Comparison of ENCODE assay signal across 8 cellular contexts in genomic region chr3:157447026-157447694, GRCh38. TPM values are rescaled to one million over a fixed set of nuclear protein-coding genes. Genes with fewer than 3 reads are reported as not detected.
DNase-seq lines count a peak whose midpoint lies in the region; TF ChIP-seq lines count a peak whose summit lies in the region.

No MANE protein-coding gene starts in this region.

- H3K9me3 ChIP-seq in vagina = no peaks in the 10 kb centered on the region
- H3K9me3 ChIP-seq in neuronal stem cell (replicated peaks in 1 of 2; ENCODE audit: control insufficient read depth in 2 of 2, insufficient read depth in 1 of 2, low read depth in 1 of 2, low read length in 2 of 2) = peaks cover 0 to 39% of the 10 kb centered on the region in 2 donors

- H3K4me3 ChIP-seq in WI38 (ENCODE audit: low read depth, low read length) (no peak overlapping the region), vagina (no peak overlapping the region), neuronal stem cell (ENCODE audit: low read length in 2 of 2) (no peak overlapping the region)

- no peak overlapping the region for H2BK15ac ChIP-seq in neuronal stem cell (ENCODE audit: low read length)

- H3K4me2 ChIP-seq in neuronal stem cell (ENCODE audit: insufficient read depth, low read length, poor library complexity, severe bottlenecking) = no peak overlapping the region

- H3K79me1 ChIP-seq in neuronal stem cell (ENCODE audit: low read depth, low read length) = no peaks in the 10 kb centered on the region

- no peak for TF ChIP-seq EP300 in Ishikawa (IDR thresholded peaks at IDR 0.05; ENCODE audit: borderline replicate concordance)

- intact Hi-C loops in vagina (cut with DNase I) = no loop called here

- H3K9ac ChIP-seq in neuronal stem cell (ENCODE audit: low read depth, low read length, poor library complexity) = no peak overlapping the region

- H2BK12ac ChIP-seq in neuronal stem cell (ENCODE audit: low read length) = no peak overlapping the region

- no peak overlapping the region for H3K14ac ChIP-seq in neuronal stem cell (ENCODE audit: low read length)

- no CpG with 5 or more reads among the region's 3 CpGs for WGBS in neuronal stem cell (ENCODE audit: extremely low coverage in 2 of 2, insufficient read length in 2 of 2, insufficient replicate concordance in 1 of 2), 2 donors

- TF ChIP-seq POLR2A in vagina (IDR thresholded peaks at IDR 0.05) = no peak

- H3K4ac ChIP-seq in neuronal stem cell (ENCODE audit: low read length) = no peak overlapping the region

- H2BK5ac ChIP-seq in neuronal stem cell (ENCODE audit: low read length) = no peak overlapping the region

- no peak overlapping the region for H2AFZ ChIP-seq in neuronal stem cell (ENCODE audit: low read length)

- DNase-seq in Ammon's horn (ENCODE audit: low spot score) (peak; percentile 57), left kidney (ENCODE audit: low read depth, low spot score) (peak; percentile 55), vagina (ENCODE audit: extremely low spot score in 2 of 2) (no peak), NCI-H2227 (lab: John Stamatoyannopoulos, UW; ENCODE audit: unreplicated experiment) (no peak), neuronal stem cell (ENCODE audit: low spot score) (no peak)
- DNase-seq in stimulated activated naive CD4-positive, alpha-beta T cell (lab: John Stamatoyannopoulos, UW) = no peak

- no peak overlapping the region for H2BK120ac ChIP-seq in neuronal stem cell (ENCODE audit: low read depth, low read length)

- H3K23ac ChIP-seq in neuronal stem cell (ENCODE audit: low read depth, low read length, poor library complexity) = no peak overlapping the region

- no peaks in the 10 kb centered on the region for H3K4me1 ChIP-seq in vagina
- peaks cover 5 to 9% of the 10 kb centered on the region in 2 donors for H3K4me1 ChIP-seq in neuronal stem cell (ENCODE audit: control insufficient read depth in 2 of 2, insufficient read depth in 1 of 2, low read depth in 1 of 2, low read length in 2 of 2)

- H2AK5ac ChIP-seq in neuronal stem cell (ENCODE audit: low read depth, low read length) = no peak overlapping the region

- TF ChIP-seq RAD21 in Ishikawa (IDR thresholded peaks at IDR 0.05; ENCODE audit: low read depth) = peak; percentile 43

- no peak overlapping the region for H4K8ac ChIP-seq in neuronal stem cell (ENCODE audit: low read depth, low read length)

- H4K91ac ChIP-seq in neuronal stem cell (ENCODE audit: low read depth, low read length, poor library complexity) = no peak overlapping the region

- TF ChIP-seq CTCF in WI38 (IDR thresholded peaks at IDR 0.05; ENCODE audit: low read depth, low read length) (peak; percentile 72), vagina (IDR thresholded peaks at IDR 0.05) (peak in 1 of 3 experiments; percentile 22)

- H3K18ac ChIP-seq in neuronal stem cell (ENCODE audit: low read length) = no peak overlapping the region

- H3K27me3 ChIP-seq in vagina = no peaks in the 10 kb centered on the region
- H3K27me3 ChIP-seq in neuronal stem cell (ENCODE audit: control insufficient read depth in 3 of 3, insufficient read depth in 3 of 3, low read depth in 1 of 3, low read length in 3 of 3) = no peaks in the 10 kb centered on the region

- no peak overlapping the region for H3K27ac ChIP-seq in vagina
- H3K27ac ChIP-seq in neuronal stem cell (replicated peaks; ENCODE audit: low read length) = no peak overlapping the region

- H3K36me3 ChIP-seq in vagina (no peaks in the 10 kb centered on the region), neuronal stem cell (replicated peaks in 1 of 2; ENCODE audit: control insufficient read depth in 2 of 2, insufficient read depth in 2 of 2, low read length in 2 of 2) (peaks cover 3 to 27% of the 10 kb centered on the region in 2 donors)

TF ChIP-seq in Ishikawa, 13 proteins besides CTCF, POLR2A, EP300 and RAD21:
- TF ChIP-seq REST (IDR thresholded peaks at IDR 0.05; ENCODE audit: low read depth) = no peak
- TF ChIP-seq EGR1 (IDR thresholded peaks at IDR 0.05) = no peak
- no peak for TF ChIP-seq TCF12 (IDR thresholded peaks at IDR 0.05; ENCODE audit: low read depth)
- no peak for TF ChIP-seq TEAD4 (IDR thresholded peaks at IDR 0.05)
- no peak for TF ChIP-seq MAX (IDR thresholded peaks at IDR 0.05)

RNA-seq across cellular contexts. Expression of gene PTX3, which starts 10.5 kb away (rescaled TPM):
- 29.2 TPM for total RNA-seq in vagina
- 24.6 TPM for polyA plus RNA-seq in neuronal stem cell (2013, experiment 1 of 2)
- polyA plus RNA-seq in neuronal stem cell (2013, experiment 2 of 2) = 25.5 TPM

RNA-seq across cellular contexts. Expression of gene VEPH1, which starts 56.1 kb away (rescaled TPM):
- 2.7 TPM for total RNA-seq in vagina
- 5.5 TPM for polyA plus RNA-seq in neuronal stem cell (2013, experiment 1 of 2)
- polyA plus RNA-seq in neuronal stem cell (2013, experiment 2 of 2) = 5.1 TPM

Comparison
In these comparisons a context has a peak if more than half of its experiments do, and no peak if none do; other contexts are left out.
1. DNase-seq: peak in Ammon's horn (single experiment) and left kidney (single experiment); none in vagina (0 of 2), NCI-H2227 (single experiment), stimulated activated naive CD4-positive, alpha-beta T cell (0 of 6) and neuronal stem cell (single experiment).